ENCODE assay signal across 15 cellular contexts in genomic region chr16:78599271-78599670, GRCh38.
A peak's percentile ranks its signal among the peaks of the same experiment; 100 is the strongest.
DNase-seq lines count a peak whose midpoint lies in the region; ATAC-seq and TF ChIP-seq lines count a peak whose summit lies in the region.
"Had no signal": no experiment of that assay in that cellular context is flagged by ENCODE, and none has a peak within 500 bp of the region (broad histone marks: within the 10 kb centered on the region; RNA-seq: fewer than 3 reads in every experiment).

No MANE protein-coding gene starts in this region.

- no peak overlapping the region for H2BK120ac ChIP-seq in neuronal stem cell (ENCODE audit: low read depth, low read length)

- H3K18ac ChIP-seq in neuronal stem cell (ENCODE audit: low read length) = peak overlapping the region; percentile 9

- no peaks in the 10 kb centered on the region for H3K9me3 Mint-ChIP-seq in endodermal cell
- H3K9me3 Mint-ChIP-seq: CD4-positive, alpha-beta memory T cell had no signal

- H3K27me3 Mint-ChIP-seq in endodermal cell (ENCODE audit: insufficient read depth) = no peaks in the 10 kb centered on the region
- H3K27me3 Mint-ChIP-seq: CD4-positive, alpha-beta memory T cell had no signal

- no peak overlapping the region for H2BK5ac ChIP-seq in neuronal stem cell (ENCODE audit: low read length)

- no peak for ATAC-seq in GM21515 (IDR thresholded peaks at IDR 0.05; ENCODE audit: unreplicated experiment)

- no peak overlapping the region for H3K4me3 ChIP-seq in endodermal cell (ENCODE audit: low read length)
- H3K4me3 ChIP-seq in neuronal stem cell (ENCODE audit: low read length in 2 of 2) = no peak overlapping the region
- H3K4me3 ChIP-seq: HAP-1 had no signal

- no peak overlapping the region for H3K23ac ChIP-seq in neuronal stem cell (ENCODE audit: low read depth, low read length, poor library complexity)

- H4K91ac ChIP-seq in neuronal stem cell (ENCODE audit: low read depth, low read length, poor library complexity) = no peak overlapping the region

- no peak overlapping the region for H3K4me3 Mint-ChIP-seq in endodermal cell
- H3K4me3 Mint-ChIP-seq: CD4-positive, alpha-beta memory T cell had no signal

- H3K9me3 ChIP-seq in endodermal cell (ENCODE audit: control insufficient read depth, low read length) (no peaks in the 10 kb centered on the region), neuronal stem cell (replicated peaks in 1 of 2; ENCODE audit: control insufficient read depth in 2 of 2, insufficient read depth in 1 of 2, low read depth in 1 of 2, low read length in 2 of 2) (no peaks in the 10 kb centered on the region)
- H3K9me3 ChIP-seq: Caco-2, HAP-1 had no signal

- no peak overlapping the region for H3K27ac Mint-ChIP-seq in endodermal cell
- H3K27ac Mint-ChIP-seq: CD4-positive, alpha-beta memory T cell had no signal

- DNase-seq in endodermal cell = no peak
- DNase-seq in islet precursor cell = peak; percentile 83
- no peak for DNase-seq in neuronal stem cell (ENCODE audit: low spot score)
- peak; percentile 78 for DNase-seq in retina
- DNase-seq in HuH-7.5 (ENCODE audit: low spot score) = no peak
- no peak for DNase-seq in mesenteric fat pad (ENCODE audit: low spot score)
- DNase-seq: C1 segment of cervical spinal cord; Caco-2; CD4-positive, alpha-beta memory T cell; DMS153; EL; GF-D8; GOT3 had no signal

- peaks cover 13% of the 10 kb centered on the region for H3K4me1 Mint-ChIP-seq in endodermal cell
- H3K4me1 Mint-ChIP-seq: CD4-positive, alpha-beta memory T cell had no signal

- H3K4ac ChIP-seq in neuronal stem cell (ENCODE audit: low read length) = no peak overlapping the region

- H3K36me3 ChIP-seq in endodermal cell (ENCODE audit: control insufficient read depth, insufficient read depth, low read length) = no peaks in the 10 kb centered on the region
- H3K36me3 ChIP-seq in neuronal stem cell (replicated peaks in 1 of 2; ENCODE audit: control insufficient read depth in 2 of 2, insufficient read depth in 2 of 2, low read length in 2 of 2) = no peaks in the 10 kb centered on the region
- H3K36me3 ChIP-seq: HAP-1 had no signal

- no peak overlapping the region for H2BK12ac ChIP-seq in neuronal stem cell (ENCODE audit: low read length)

- H3K9ac ChIP-seq in endodermal cell (ENCODE audit: extremely low read depth, low read length, poor library complexity, severe bottlenecking) (no peak overlapping the region), neuronal stem cell (ENCODE audit: low read depth, low read length, poor library complexity) (no peak overlapping the region)

- WGBS in endodermal cell (ENCODE audit: insufficient coverage in 1 of 2, insufficient read length in 1 of 2), 2 experiments = 88 to 94% methylated on average over 2 to 4 of the region's 4 CpGs
- no CpG with 5 or more reads among the region's 4 CpGs for WGBS in neuronal stem cell (ENCODE audit: extremely low coverage in 2 of 2, insufficient read length in 2 of 2, insufficient replicate concordance in 1 of 2), 2 donors

- no peaks in the 10 kb centered on the region for H3K36me3 Mint-ChIP-seq in endodermal cell (ENCODE audit: low read depth)
- H3K36me3 Mint-ChIP-seq: CD4-positive, alpha-beta memory T cell had no signal

- no peak overlapping the region for H3K4me2 ChIP-seq in neuronal stem cell (ENCODE audit: insufficient read depth, low read length, poor library complexity, severe bottlenecking)

- H3K27me3 ChIP-seq in endodermal cell (ENCODE audit: control insufficient read depth, insufficient read depth, low read length, poor library complexity, severe bottlenecking) (no peaks in the 10 kb centered on the region), neuronal stem cell (ENCODE audit: control insufficient read depth in 3 of 3, insufficient read depth in 3 of 3, low read depth in 1 of 3, low read length in 3 of 3) (no peaks in the 10 kb centered on the region)

- H3K14ac ChIP-seq in neuronal stem cell (ENCODE audit: low read length) = no peak overlapping the region

- peak overlapping the region; percentile 18 for H2AFZ ChIP-seq in neuronal stem cell (ENCODE audit: low read length)

- no peak overlapping the region for H2AK5ac ChIP-seq in neuronal stem cell (ENCODE audit: low read depth, low read length)

- no peak for TF ChIP-seq CTCF in endodermal cell (conservative IDR thresholded peaks at IDR 0.05)

- H3K79me1 ChIP-seq in neuronal stem cell (ENCODE audit: low read depth, low read length) = no peaks in the 10 kb centered on the region

- H3K4me1 ChIP-seq in endodermal cell (ENCODE audit: control insufficient read depth, insufficient read depth, low read length) = no peaks in the 10 kb centered on the region
- peaks cover 0 to 27% of the 10 kb centered on the region in 2 donors for H3K4me1 ChIP-seq in neuronal stem cell (ENCODE audit: control insufficient read depth in 2 of 2, insufficient read depth in 1 of 2, low read depth in 1 of 2, low read length in 2 of 2)
- H3K4me1 ChIP-seq: Caco-2, HAP-1 had no signal

- H4K8ac ChIP-seq in neuronal stem cell (ENCODE audit: low read depth, low read length) = no peak overlapping the region

- H2BK15ac ChIP-seq in neuronal stem cell (ENCODE audit: low read length) = no peak overlapping the region

- H3K27ac ChIP-seq in endodermal cell (ENCODE audit: low read depth, low read length) (peak overlapping the region; percentile 56), neuronal stem cell (replicated peaks; ENCODE audit: low read length) (no peak overlapping the region)

Comparison
In these comparisons a context has a peak if more than half of its experiments do, and no peak if none do; other contexts are left out.
1. DNase-seq: peak in islet precursor cell (single experiment) and retina (single experiment); none in endodermal cell (single experiment), neuronal stem cell (single experiment), HuH-7.5 (single experiment) and mesenteric fat pad (single experiment).